18 cellular contexts compared by ENCODE assay signal in the genomic region with DNA sequence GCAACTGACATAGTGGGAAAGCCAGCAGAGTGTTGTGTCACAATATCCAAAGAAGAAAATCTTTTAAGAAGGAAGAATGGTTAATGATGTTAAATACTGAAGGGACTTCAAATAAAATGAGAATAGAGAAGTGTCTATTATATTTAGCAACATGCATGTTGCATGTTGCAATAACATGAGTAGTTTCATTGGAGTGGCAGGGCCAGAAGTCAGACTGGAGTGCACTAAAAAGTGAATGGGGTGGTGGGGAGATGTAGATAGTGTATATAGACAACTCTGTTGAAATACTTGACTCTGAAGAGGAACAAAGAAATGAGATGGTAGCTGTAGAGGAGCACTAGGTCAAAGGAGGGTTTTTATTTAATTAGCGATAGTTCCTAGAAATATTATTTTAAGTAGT. TPM values are rescaled to one million over a fixed set of nuclear protein-coding genes. Genes with fewer than 3 reads are reported as not detected.
"Had no signal": no experiment of that assay in that cellular context is flagged by ENCODE, and none has a peak within 500 bp of the region (broad histone marks: within the 10 kb centered on the region; RNA-seq: fewer than 3 reads in every experiment).

No MANE protein-coding gene starts in this region.

- ATAC-seq: activated T-cell treated with anti-CD3 and anti-CD28 coated beads, Interleukin-2, amount 50 U/mL, for 72 hours; gastroesophageal sphincter; heart left ventricle; left lobe of liver; stimulated activated naive CD8-positive, alpha-beta T cell treated with anti-CD3 and anti-CD28 coated beads, Interleukin-15, Interleukin-2, amounts not matched to agents 100 U/mL and 50 U/mL, for 24 hours had no signal

- DNase-seq: activated CD4-positive, alpha-beta T cell treated with anti-CD3 and anti-CD28 coated beads, Interleukin-2, amount 50 U/mL, for 1 hour; activated CD4-positive, CD25-positive, alpha-beta regulatory T cell treated with anti-CD3 and anti-CD28 coated beads, Interleukin-2, amount 50 U/mL, for 72 hours; activated CD8-positive, alpha-beta memory T cell treated with anti-CD3 and anti-CD28 coated beads for 24 hours; activated gamma-delta T cell; activated T-cell treated with anti-CD3 and anti-CD28 coated beads, Interleukin-2, amount 50 U/mL, for 72 hours; adrenal gland; effector CD8-positive, alpha-beta T cell; heart left ventricle; kidney; stimulated activated naive CD8-positive, alpha-beta T cell treated with anti-CD3 and anti-CD28 coated beads, Interleukin-15, Interleukin-2, amounts not matched to agents 100 U/mL and 50 U/mL, for 24 hours; substantia nigra; T1000; tibial artery had no signal

- H3K4me3 ChIP-seq: adrenal gland, esophagus muscularis mucosa, gastroesophageal sphincter, heart left ventricle, right atrium auricular region, tibial artery had no signal

RNA-seq across cellular contexts. Expression of gene RTL9, which starts 31.3 kb away (rescaled TPM):
- total RNA-seq: kidney, mononuclear cell had no signal
